ENCODE assay signal across 15 cellular contexts in genomic region chr3:156742401-156742800, GRCh38.
A peak's percentile ranks its signal among the peaks of the same experiment; 100 is the strongest.
DNase-seq lines count a peak whose midpoint lies in the region; TF ChIP-seq lines count a peak whose summit lies in the region.
"Had no signal": no experiment of that assay in that cellular context is flagged by ENCODE, and none has a peak within 500 bp of the region (broad histone marks: within the 10 kb centered on the region; RNA-seq: fewer than 3 reads in every experiment).

No MANE protein-coding gene starts in this region.

- no peak overlapping the region for H3K4me2 ChIP-seq in OCI-LY7 (ENCODE audit: low read length)

- BruUV-seq in OCI-LY7 (replicated peaks; lab: Mats Ljungman, UMichigan), result no TSS peak

- CTCF ChIA-PET in HEK293T (lab: Yijun Ruan, JAX) (no interaction called here), OCI-LY7 (lab: Charles Lee; ENCODE audit: unreplicated experiment) (interaction anchor here (0.7 kb wide), 1 partner anchor 562 kb away, joined by 4 read pairs; no protein-coding TSS in a partner anchor)

- 0 out of 2 replicates have a peak, but pooled peaks cover 6% of the 10 kb centered on the region for H3K9me3 ChIP-seq in OCI-LY7 (ENCODE audit: low read length)

- TF ChIP-seq CTCF in OCI-LY7 (conservative IDR thresholded peaks at IDR 0.05; ENCODE audit: low read length), result no peak

- no peaks in the 10 kb centered on the region for H3K36me3 ChIP-seq in OCI-LY7 (ENCODE audit: insufficient read depth, low read length)

- POLR2A ChIA-PET in HEK293T (lab: Yijun Ruan, JAX), result no interaction called here
- POLR2A ChIA-PET in OCI-LY7 (lab: Charles Lee), result interaction anchor here (1.0 kb wide), 1 partner anchor 52 kb away, joined by 3 read pairs; no protein-coding TSS in a partner anchor

- H3K4me3 ChIP-seq in OCI-LY7 (ENCODE audit: low read depth, low read length, poor library complexity, severe bottlenecking), result no peak overlapping the region
- H3K4me3 ChIP-seq: GM12878, GM23248 had no signal

- no peaks in the 10 kb centered on the region for H3K4me1 ChIP-seq in OCI-LY7 (ENCODE audit: insufficient read depth, low read length, poor library complexity, severe bottlenecking)

- DNase-seq in NCI-H2171 treated with DMSO at 0.1 percent for 48 hours (lab: John Stamatoyannopoulos, UW) (peak; percentile 70), NCI-H2171 (lab: John Stamatoyannopoulos, UW) (no peak), NCI-H1105 treated with DMSO at 0.1 percent for 48 hours (lab: John Stamatoyannopoulos, UW) (peak; percentile 40), NCI-H69 (lab: John Stamatoyannopoulos, UW) (peak; percentile 85), cerebellum (ENCODE audit: low spot score) (peak; percentile 56), HEK293T (ENCODE audit: extremely low spot score) (no peak), OCI-LY7 (ENCODE audit: low spot score) (no peak)
- no peak for DNase-seq in activated effector memory CD4-positive, alpha-beta T cell treated with Interleukin-2 at 50 U/mL for 16 hours
- DNase-seq: ACHN; Calu3; CD4-positive, alpha-beta T cell; DMS 273 treated with DMSO at 0.1 percent for 48 hours; GM23248 had no signal

- H3K27ac ChIP-seq in OCI-LY7 (ENCODE audit: low read depth, low read length, poor library complexity, severe bottlenecking), result no peak overlapping the region
- H3K27ac ChIP-seq: GM23248, HL-60 had no signal

- H3K9me2 ChIP-seq in OCI-LY7 (ENCODE audit: insufficient read depth, low read length), result no peaks in the 10 kb centered on the region

- H2AFZ ChIP-seq in OCI-LY7 (ENCODE audit: low read length), result no peak overlapping the region
- H2AFZ ChIP-seq: GM23248 had no signal

- no peaks in the 10 kb centered on the region for H3K79me2 ChIP-seq in OCI-LY7 (ENCODE audit: insufficient read depth, low read depth, low read length)

- H4K20me1 ChIP-seq in OCI-LY7 (ENCODE audit: insufficient read depth, low read length), result no peaks in the 10 kb centered on the region

- intact Hi-C loops in OCI-LY7 (cut with micrococcal nuclease; ENCODE audit: unreplicated experiment), result no loop called here

TF ChIP-seq in HEK293T, 16 proteins besides CTCF, POLR2A, EP300 and RAD21:
- no peak for TF ChIP-seq FOXK2 (IDR thresholded peaks at IDR 0.05)
- TF ChIP-seq ZNF384 (IDR thresholded peaks at IDR 0.05), result no peak
- no peak for TF ChIP-seq NFRKB (IDR thresholded peaks at IDR 0.05)
- TF ChIP-seq SP1 (IDR thresholded peaks at IDR 0.05), result no peak
- TF ChIP-seq BHLHE40 (IDR thresholded peaks at IDR 0.05; ENCODE audit: borderline replicate concordance), result no peak
- no peak for TF ChIP-seq SUZ12 (IDR thresholded peaks at IDR 0.05)
- no peak for TF ChIP-seq PKNOX1 (IDR thresholded peaks at IDR 0.05)
- TF ChIP-seq FOXA1 (IDR thresholded peaks at IDR 0.05), result no peak
- no peak for TF ChIP-seq FOXM1 (IDR thresholded peaks at IDR 0.05; ENCODE audit: borderline replicate concordance)

Comparison
In these comparisons a context has a peak if more than half of its experiments do, and no peak if none do; other contexts are left out.
1. DNase-seq: peak in NCI-H2171 treated with DMSO at 0.1 percent for 48 hours (single experiment), NCI-H1105 treated with DMSO at 0.1 percent for 48 hours (single experiment), NCI-H69 (single experiment) and cerebellum (single experiment); none in NCI-H2171 (single experiment), HEK293T (single experiment), OCI-LY7 (single experiment) and activated effector memory CD4-positive, alpha-beta T cell treated with Interleukin-2 at 50 U/mL for 16 hours (single experiment).